34 cellular contexts compared by ENCODE assay signal in genomic region chr10:22445460-22445859, GRCh38.
"Had no signal": no experiment of that assay in that cellular context is flagged by ENCODE, and none has a peak within 500 bp of the region (broad histone marks: within the 10 kb centered on the region; RNA-seq: fewer than 3 reads in every experiment).

No MANE protein-coding gene starts in this region.

- H3K4me1 ChIP-seq: breast epithelium, colonic mucosa, esophagus muscularis mucosa, foreskin keratinocyte, gastrocnemius medialis had no signal

- H3K4me1 Mint-ChIP-seq: activated naive CD4-positive, alpha-beta T cell treated with anti-CD3 and anti-CD28 coated beads, Interleukin-2, amount 50 U/mL, for 24 hours; activated naive CD8-positive, alpha-beta T cell treated with anti-CD3 and anti-CD28 coated beads for 36 hours had no signal

- H3K27ac Mint-ChIP-seq: activated B cell treated with CpG ODN at 0.5 μM for 24 hours; activated CD8-positive, alpha-beta T cell treated with anti-CD3 and anti-CD28 coated beads for 36 hours; activated naive CD4-positive, alpha-beta T cell treated with anti-CD3 and anti-CD28 coated beads for 36 hours; activated naive CD4-positive, alpha-beta T cell treated with anti-CD3 and anti-CD28 coated beads, Interleukin-2, amount 50 U/mL, for 24 hours; activated naive CD8-positive, alpha-beta T cell treated with anti-CD3 and anti-CD28 coated beads for 36 hours; activated naive CD8-positive, alpha-beta T cell treated with anti-CD3 and anti-CD28 coated beads, Interleukin-2, amount 50 U/mL, for 24 hours; activated T-helper 2 cell treated with anti-CD3 and anti-CD28 coated beads, Interferon-gamma antibody, Interleukin-2, Interleukin-4, amounts not matched to agents 10 μg/mL and 5 μg/mL and 100 μg/mL, durations not matched to agents 14 hours and 24 hours and 36 hours; brain; dendritic cell treated with granulocyte-macrophage colony-stimulating factor and Interleukin-4, amounts not matched to agents 40 ng/mL and 50 ng/mL, for 4 days; effector memory CD8-positive, alpha-beta T cell; T-helper 17 cell; T-helper 2 cell treated with Interferon-gamma antibody and Interleukin-4, amounts not matched to agents 5 μg/mL and 100 μg/mL, for 36 hours had no signal

- DNase-seq: activated B cell treated with CpG ODN at 0.5 μM for 24 hours; activated CD4-positive, alpha-beta T cell treated with anti-CD3 and anti-CD28 coated beads for 48 hours; activated CD4-positive, alpha-beta T cell treated with anti-CD3 and anti-CD28 coated beads, Interleukin-2, amount 50 U/mL, for 1 hour; activated CD4-positive, alpha-beta T cell treated with anti-CD3 and anti-CD28 coated beads, Interleukin-2, amount 50 U/mL, for 48 hours; activated CD8-positive, alpha-beta memory T cell treated with anti-CD3 and anti-CD28 coated beads for 24 hours; activated CD8-positive, alpha-beta T cell treated with anti-CD3 and anti-CD28 coated beads for 36 hours; activated effector memory CD4-positive, alpha-beta T cell treated with anti-CD3 and anti-CD28 coated beads, Interleukin-2, amount 50 U/mL, for 16 hours; activated naive CD4-positive, alpha-beta T cell treated with anti-CD3 and anti-CD28 coated beads for 36 hours; activated naive CD8-positive, alpha-beta T cell treated with anti-CD3 and anti-CD28 coated beads for 36 hours; activated naive CD8-positive, alpha-beta T cell treated with anti-CD3 and anti-CD28 coated beads, Interleukin-2, amount 50 U/mL, for 24 hours; activated T-cell treated with anti-CD3 and anti-CD28 coated beads, Interleukin-2, amount 50 U/mL, for 4 hours; central memory CD4-positive, alpha-beta T cell; cerebellar nuclear complex; colonic mucosa; dorsolateral prefrontal cortex; effector memory CD8-positive, alpha-beta T cell; erythroblast; foreskin keratinocyte; gastrocnemius medialis; glutamatergic neuron; T-helper 1 cell; T-helper 17 cell; T1000; WERI-Rb-1 had no signal

- H3K36me3 Mint-ChIP-seq: activated naive CD4-positive, alpha-beta T cell treated with anti-CD3 and anti-CD28 coated beads, Interleukin-2, amount 50 U/mL, for 24 hours; activated naive CD8-positive, alpha-beta T cell treated with anti-CD3 and anti-CD28 coated beads for 36 hours; brain had no signal

- H3K27ac ChIP-seq: ascending aorta, breast epithelium, cardiac muscle cell, colonic mucosa, dorsolateral prefrontal cortex, esophagus muscularis mucosa, foreskin keratinocyte, gastrocnemius medialis, WERI-Rb-1 had no signal

- ATAC-seq: activated CD4-positive, CD25-positive, alpha-beta regulatory T cell treated with anti-CD3 and anti-CD28 coated beads, Interleukin-2, amount 50 U/mL, for 24 hours; activated CD8-positive, alpha-beta T cell treated with anti-CD3 and anti-CD28 coated beads for 36 hours; activated naive CD8-positive, alpha-beta T cell treated with anti-CD3 and anti-CD28 coated beads, Interleukin-2, amount 50 U/mL, for 24 hours; activated T-cell treated with anti-CD3 and anti-CD28 coated beads, Interleukin-2, amount 50 U/mL, for 4 hours; effector memory CD8-positive, alpha-beta T cell; foreskin keratinocyte; gastrocnemius medialis; T-helper 17 cell had no signal

- H3K36me3 ChIP-seq: ascending aorta, breast epithelium, cardiac muscle cell, colonic mucosa, esophagus muscularis mucosa, gastrocnemius medialis, WERI-Rb-1 had no signal

- H3K4me3 ChIP-seq: ascending aorta, breast epithelium, cardiac muscle cell, colonic mucosa, dorsolateral prefrontal cortex, esophagus muscularis mucosa, gastrocnemius medialis had no signal

- H3K27me3 ChIP-seq: ascending aorta, breast epithelium, colonic mucosa, gastrocnemius medialis had no signal

- H3K27me3 Mint-ChIP-seq: activated B cell treated with CpG ODN at 0.5 μM for 24 hours had no signal

- H3K9me3 Mint-ChIP-seq: activated B cell treated with CpG ODN at 0.5 μM for 24 hours; activated CD8-positive, alpha-beta T cell treated with anti-CD3 and anti-CD28 coated beads for 36 hours; activated naive CD4-positive, alpha-beta T cell treated with anti-CD3 and anti-CD28 coated beads for 36 hours; activated naive CD4-positive, alpha-beta T cell treated with anti-CD3 and anti-CD28 coated beads, Interleukin-2, amount 50 U/mL, for 24 hours; activated naive CD8-positive, alpha-beta T cell treated with anti-CD3 and anti-CD28 coated beads for 36 hours; activated naive CD8-positive, alpha-beta T cell treated with anti-CD3 and anti-CD28 coated beads, Interleukin-2, amount 50 U/mL, for 24 hours; activated T-cell treated with anti-CD3 and anti-CD28 coated beads, Interleukin-2, amount 50 U/mL, for 4 hours; activated T-helper 2 cell treated with anti-CD3 and anti-CD28 coated beads, Interferon-gamma antibody, Interleukin-2, Interleukin-4, amounts not matched to agents 10 μg/mL and 5 μg/mL and 100 μg/mL, durations not matched to agents 14 hours and 24 hours and 36 hours; dendritic cell treated with granulocyte-macrophage colony-stimulating factor and Interleukin-4, amounts not matched to agents 40 ng/mL and 50 ng/mL, for 4 days; effector memory CD8-positive, alpha-beta T cell; T-helper 2 cell treated with Interferon-gamma antibody and Interleukin-4, amounts not matched to agents 5 μg/mL and 100 μg/mL, for 36 hours had no signal

- H3K4me3 Mint-ChIP-seq: activated B cell treated with CpG ODN at 0.5 μM for 24 hours; activated CD8-positive, alpha-beta T cell treated with anti-CD3 and anti-CD28 coated beads for 36 hours; activated naive CD4-positive, alpha-beta T cell treated with anti-CD3 and anti-CD28 coated beads for 36 hours; activated naive CD4-positive, alpha-beta T cell treated with anti-CD3 and anti-CD28 coated beads, Interleukin-2, amount 50 U/mL, for 24 hours; activated naive CD8-positive, alpha-beta T cell treated with anti-CD3 and anti-CD28 coated beads for 36 hours; activated naive CD8-positive, alpha-beta T cell treated with anti-CD3 and anti-CD28 coated beads, Interleukin-2, amount 50 U/mL, for 24 hours; activated T-cell treated with anti-CD3 and anti-CD28 coated beads, Interleukin-2, amount 50 U/mL, for 4 hours; brain; dendritic cell treated with granulocyte-macrophage colony-stimulating factor and Interleukin-4, amounts not matched to agents 40 ng/mL and 50 ng/mL, for 4 days; effector memory CD8-positive, alpha-beta T cell; T-helper 17 cell; T-helper 2 cell treated with Interferon-gamma antibody and Interleukin-4, amounts not matched to agents 5 μg/mL and 100 μg/mL, for 36 hours had no signal

- H3K9me3 ChIP-seq: ascending aorta, breast epithelium, colonic mucosa, esophagus muscularis mucosa, gastrocnemius medialis had no signal
